8 cellular contexts compared by ENCODE assay signal in genomic region chr19:44212250-44212864, GRCh38. TPM values are rescaled to one million over a fixed set of nuclear protein-coding genes. Genes with fewer than 3 reads are reported as not detected.
DNase-seq lines count a peak whose midpoint lies in the region; ATAC-seq and TF ChIP-seq lines count a peak whose summit lies in the region.

Gene ZNF227, plus strand, starts transcription at chr19:44212532. Its CDS starts 5,261 bp downstream, at chr19:44217793.

- H3K27ac ChIP-seq in right lobe of liver: peak within 1 kb of the TSS; percentile 48 to 79 (median 65)

- intact Hi-C loops in right lobe of liver (cut with DNase I): no loop called here

- peaks cover 0 to 7% (median 0%) of the 10 kb centered on the region in 4 donors for H3K36me3 ChIP-seq in right lobe of liver

- DNase-seq in AML-193 (lab: John Stamatoyannopoulos, UW) (peak; percentile 70 to 87), NCI-H774 (lab: John Stamatoyannopoulos, UW) (peak; percentile 94), ecto neural progenitor cell (ENCODE audit: low spot score) (peak; percentile 88), right lobe of liver (peak; percentile 91 to 95 (median 93))
- peak; percentile 55 to 71 for DNase-seq in activated CD8-positive, alpha-beta memory T cell treated with anti-CD3 and anti-CD28 coated beads for 1 hour (ENCODE audit: extremely low read depth in 1 of 2, low read depth in 1 of 2)
- DNase-seq in stimulated activated CD4-positive, alpha-beta T cell treated with anti-CD3 and anti-CD28 coated beads, Interleukin-4, amount 100 ng/mL, for 24 hours: peak; percentile 85

- under 1% methylated on average over 33 of the region's 37 CpGs for WGBS in right lobe of liver (ENCODE audit: insufficient coverage, low coverage, low lambda C conversion rate, missing lambda C conversion rate)

- TF ChIP-seq CTCF in right lobe of liver (IDR thresholded peaks at IDR 0.05): no peak

- no peaks in the 10 kb centered on the region for H3K27me3 ChIP-seq in right lobe of liver

- ATAC-seq in GM19043 (IDR thresholded peaks at IDR 0.05; ENCODE audit: low read depth, unreplicated experiment) (peak; percentile 79), HG03565 (IDR thresholded peaks at IDR 0.05; ENCODE audit: unreplicated experiment) (peak; percentile 60), right lobe of liver (peak; percentile 97 to 99 (median 98))

- H3K4me3 ChIP-seq in right lobe of liver: peak within 1 kb of the TSS; percentile 74 to 85 (median 81)

- no peak for TF ChIP-seq POLR2A in right lobe of liver (IDR thresholded peaks at IDR 0.05)

- no peaks in the 10 kb centered on the region for H3K9me3 ChIP-seq in right lobe of liver

- peaks cover 0 to 7% (median 0%) of the 10 kb centered on the region in 4 donors for H3K4me1 ChIP-seq in right lobe of liver

RNA-seq across cellular contexts. Expression of gene ZNF227, which starts in this region (rescaled TPM):
- 1 to 10 TPM; 4.5 to 8.5 (median 6.8) TPM for total RNA-seq in right lobe of liver

Comparison
In these comparisons a context has a peak if more than half of its experiments do, and no peak if none do; other contexts are left out.
1. Peak in every context shown above with its lines: DNase-seq, ATAC-seq, H3K4me3 ChIP-seq and H3K27ac ChIP-seq.